ENCODE assay signal across 1 cellular context in genomic region chr19:44863990-44864389, GRCh38.
A peak's percentile ranks its signal among the peaks of the same experiment; 100 is the strongest.
TF ChIP-seq lines count a peak whose summit lies in the region.

No MANE protein-coding gene starts in this region.

TF ChIP-seq in HepG2, 621 proteins besides CTCF, POLR2A, EP300 and RAD21 (continues in another document):
- TF ChIP-seq CHCHD3 (CRISPR knock-in tag; IDR thresholded peaks at IDR 0.05) (no peak), RARA (CRISPR knock-in tag; IDR thresholded peaks at IDR 0.05) (peak; percentile 73), ZFP41 (CRISPR knock-in tag; IDR thresholded peaks at IDR 0.05; ENCODE audit: borderline replicate concordance) (no peak), GTF3A (CRISPR knock-in tag; conservative IDR thresholded peaks at IDR 0.05) (no peak), RBAK (CRISPR knock-in tag; IDR thresholded peaks at IDR 0.05) (no peak), ZNF556 (CRISPR knock-in tag; IDR thresholded peaks at IDR 0.05; ENCODE audit: borderline replicate concordance) (no peak), ZNF772 (CRISPR knock-in tag; IDR thresholded peaks at IDR 0.05) (no peak), KLF6 (CRISPR knock-in tag; IDR thresholded peaks at IDR 0.05) (no peak), ZNF589 (CRISPR knock-in tag; conservative IDR thresholded peaks at IDR 0.05) (no peak), ZNF746 (CRISPR knock-in tag; IDR thresholded peaks at IDR 0.05) (no peak), SOX6 (IDR thresholded peaks at IDR 0.05) (no peak), SOX6 (CRISPR knock-in tag; IDR thresholded peaks at IDR 0.05) (0 out of 2 replicates have a peak, but pooled peaks have one; percentile 22), ETS1 (CRISPR knock-in tag; IDR thresholded peaks at IDR 0.05) (no peak), RXRB (CRISPR knock-in tag; IDR thresholded peaks at IDR 0.05; ENCODE audit: borderline replicate concordance) (peak; percentile 30; the same call in 1 of the 2 replicates), CENPT (CRISPR knock-in tag; IDR thresholded peaks at IDR 0.05; ENCODE audit: low read depth) (no peak), XRCC5 (optimal IDR thresholded peaks at IDR 0.05; ENCODE audit: low read length) (no peak), BCL3 (CRISPR knock-in tag; IDR thresholded peaks at IDR 0.05) (no peak), AKAP8 (CRISPR knock-in tag; IDR thresholded peaks at IDR 0.05) (no peak), EHMT2 (IDR thresholded peaks at IDR 0.05; ENCODE audit: borderline replicate concordance, low read depth, low read length) (no peak), ZSCAN12 (CRISPR knock-in tag; IDR thresholded peaks at IDR 0.05) (no peak), ZNF276 (CRISPR knock-in tag; IDR thresholded peaks at IDR 0.05; ENCODE audit: low read depth) (no peak), SALL1 (CRISPR knock-in tag; IDR thresholded peaks at IDR 0.05) (peak; percentile 16; the same call in 1 of the 2 replicates), TIGD3 (CRISPR knock-in tag; IDR thresholded peaks at IDR 0.05; ENCODE audit: borderline replicate concordance) (no peak), ZNF20 (CRISPR knock-in tag; IDR thresholded peaks at IDR 0.05) (no peak), NR2F2 (IDR thresholded peaks at IDR 0.05; ENCODE audit: borderline replicate concordance, low read depth) (no peak), ZNF296 (CRISPR knock-in tag; conservative IDR thresholded peaks at IDR 0.05) (no peak), ZNF770 (CRISPR knock-in tag; IDR thresholded peaks at IDR 0.05) (peak; percentile 54; the same call in 1 of the 2 replicates), ZNF691 (CRISPR knock-in tag; IDR thresholded peaks at IDR 0.05; ENCODE audit: borderline replicate concordance, low read depth) (no peak), NFAT5 (CRISPR knock-in tag; IDR thresholded peaks at IDR 0.05) (no peak), ZNF574 (CRISPR knock-in tag; IDR thresholded peaks at IDR 0.05) (no peak), NPAS2 (CRISPR knock-in tag; IDR thresholded peaks at IDR 0.05; ENCODE audit: borderline replicate concordance) (no peak), PATZ1 (CRISPR knock-in tag; IDR thresholded peaks at IDR 0.05) (0 out of 2 replicates have a peak, but pooled peaks have one; percentile 11), SMAD9 (CRISPR knock-in tag; IDR thresholded peaks at IDR 0.05) (no peak), NR2F6 (IDR thresholded peaks at IDR 0.05) (no peak), NR2F6 (CRISPR knock-in tag; IDR thresholded peaks at IDR 0.05) (peak; percentile 57), ZNF335 (CRISPR knock-in tag; IDR thresholded peaks at IDR 0.05) (no peak), SCMH1 (CRISPR knock-in tag; IDR thresholded peaks at IDR 0.05; ENCODE audit: borderline replicate concordance) (no peak), SOX13 (IDR thresholded peaks at IDR 0.05) (no peak), SOX13 (CRISPR knock-in tag; conservative IDR thresholded peaks at IDR 0.05 in 1 of 2, IDR thresholded peaks at IDR 0.05 in 1 of 2) (peak in 1 of 2 experiments; percentile 31; a peak in 1 of 4 replicates), SAP130 (CRISPR knock-in tag; IDR thresholded peaks at IDR 0.05; ENCODE audit: low read depth) (0 out of 2 replicates have a peak, but pooled peaks have one; percentile 13), HNF4A (CRISPR knock-in tag; IDR thresholded peaks at IDR 0.05) (peak; percentile 25; the same call in 1 of the 2 replicates), ZNF431 (CRISPR knock-in tag; IDR thresholded peaks at IDR 0.05; ENCODE audit: borderline replicate concordance, low read depth) (no peak), CREB1 (IDR thresholded peaks at IDR 0.05) (no peak), CREB1 (CRISPR knock-in tag; IDR thresholded peaks at IDR 0.05) (no peak), FOXP1 (IDR thresholded peaks at IDR 0.05) (no peak), FOXP1 (CRISPR knock-in tag; IDR thresholded peaks at IDR 0.05) (0 out of 2 replicates have a peak, but pooled peaks have one; percentile 15), ZSCAN22 (CRISPR knock-in tag; IDR thresholded peaks at IDR 0.05) (no peak), NFIB (CRISPR knock-in tag; IDR thresholded peaks at IDR 0.05; ENCODE audit: borderline replicate concordance) (no peak), ZNF121 (CRISPR knock-in tag; IDR thresholded peaks at IDR 0.05) (peak; percentile 75)
